In genomic region chr9:128252317-128253139, GRCh38 we compare ENCODE assay signal across 1 cellular context.
TF ChIP-seq lines count a peak whose summit lies in the region.

No MANE protein-coding gene starts in this region.

TF ChIP-seq in WTC11, 78 proteins besides CTCF, POLR2A, EP300 and RAD21 (continued from another document):
- no peak for TF ChIP-seq MYBL2 (CRISPR knock-in tag; IDR thresholded peaks at IDR 0.05)
- TF ChIP-seq EMX1 (CRISPR knock-in tag; IDR thresholded peaks at IDR 0.05), result no peak
- TF ChIP-seq ZNF219 (CRISPR knock-in tag; IDR thresholded peaks at IDR 0.05; ENCODE audit: borderline replicate concordance), result no peak
- no peak for TF ChIP-seq SMAD4 (CRISPR knock-in tag; IDR thresholded peaks at IDR 0.05)
- TF ChIP-seq TP53 (CRISPR knock-in tag; IDR thresholded peaks at IDR 0.05), result no peak
- no peak for TF ChIP-seq CREM (CRISPR knock-in tag; IDR thresholded peaks at IDR 0.05)
- no peak for TF ChIP-seq HMGA2 (CRISPR knock-in tag; IDR thresholded peaks at IDR 0.05)
- no peak for TF ChIP-seq CREB1 (CRISPR knock-in tag; IDR thresholded peaks at IDR 0.05)
- TF ChIP-seq ZNF423 (CRISPR knock-in tag; IDR thresholded peaks at IDR 0.05), result no peak
- no peak for TF ChIP-seq ZMAT4 (CRISPR knock-in tag; IDR thresholded peaks at IDR 0.05)
- TF ChIP-seq USF2 (CRISPR knock-in tag; IDR thresholded peaks at IDR 0.05), result no peak
- no peak for TF ChIP-seq JUN (CRISPR knock-in tag; IDR thresholded peaks at IDR 0.05)
- TF ChIP-seq FOXJ3 (CRISPR knock-in tag; IDR thresholded peaks at IDR 0.05; ENCODE audit: borderline replicate concordance), result no peak
- no peak for TF ChIP-seq ETV6 (CRISPR knock-in tag; IDR thresholded peaks at IDR 0.05)
